In genomic region chr15:54941417-54941816, GRCh38 we compare ENCODE assay signal across 9 cellular contexts.
"Had no signal": no experiment of that assay in that cellular context is flagged by ENCODE, and none has a peak within 500 bp of the region (broad histone marks: within the 10 kb centered on the region; RNA-seq: fewer than 3 reads in every experiment).

No MANE protein-coding gene starts in this region.

- H3K4me3 Mint-ChIP-seq: HFFc6 had no signal

- H3K9me3 ChIP-seq: HAP-1 had no signal

- H3K4me1 ChIP-seq: HAP-1 had no signal

- H3K36me3 ChIP-seq: HAP-1 had no signal

- H2AFZ ChIP-seq: GM23248 had no signal

- DNase-seq: GM23248, GOT3, H7, HFFc6, IMR-90 had no signal

- ATAC-seq: HCT116, K562 had no signal

- H3K27ac Mint-ChIP-seq: HFFc6 had no signal

- H3K4me3 ChIP-seq: GM23248, HAP-1, K562 had no signal

- H3K27ac ChIP-seq: GM23248, HL-60 had no signal
